ENCODE assay signal across 6 cellular contexts in the genomic region with DNA sequence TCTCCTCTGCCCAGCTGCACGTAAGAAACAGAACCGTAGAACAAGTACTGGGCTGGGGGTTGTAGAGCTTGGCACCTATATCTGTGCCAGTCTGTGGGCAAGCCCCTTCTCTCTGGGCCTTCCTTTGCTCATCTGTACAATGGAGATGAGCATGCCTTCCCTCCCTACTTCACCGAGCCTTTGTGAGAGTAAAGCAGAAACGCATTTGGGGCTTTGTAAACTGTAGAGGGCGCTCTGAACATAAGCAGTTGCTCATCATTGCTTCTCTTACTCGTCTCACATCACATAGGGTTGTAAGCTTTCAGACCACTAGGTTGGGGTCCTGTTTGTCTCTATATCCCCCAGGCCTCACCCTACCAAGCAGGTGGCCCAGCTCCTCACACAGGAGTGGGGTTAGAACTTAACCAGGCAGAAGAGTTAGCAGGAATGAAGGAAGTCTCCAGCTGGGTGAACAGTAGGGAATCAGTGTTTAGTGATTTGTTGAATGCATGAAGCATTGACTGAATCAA. TPM values are rescaled to one million over a fixed set of nuclear protein-coding genes. Genes with fewer than 3 reads are reported as not detected.
DNase-seq lines count a peak whose midpoint lies in the region; ATAC-seq, FAIRE-seq and TF ChIP-seq lines count a peak whose summit lies in the region.

No MANE protein-coding gene starts in this region.

- H3K4ac ChIP-seq in H1 (replicated peaks; ENCODE audit: insufficient read length, low read depth, low read length) = no peak overlapping the region

- peaks cover 22% of the 10 kb centered on the region for H3K27me3 Mint-ChIP-seq in MCF 10A (ENCODE audit: insufficient read depth, unreplicated experiment)

- no peak overlapping the region for H2AK5ac ChIP-seq in H1 (ENCODE audit: low read depth, low read length)

- H3K79me1 ChIP-seq in H1 (ENCODE audit: low read depth, low read length) = no peaks in the 10 kb centered on the region

- H3K9me3 Mint-ChIP-seq in MCF 10A (ENCODE audit: unreplicated experiment) = no peaks in the 10 kb centered on the region

- H3K23me2 ChIP-seq in H1 (ENCODE audit: low read depth, low read length) = peaks cover 2% of the 10 kb centered on the region; the same call in 1 of the 2 replicates

- no peaks in the 10 kb centered on the region for H4K20me1 ChIP-seq in H1 (replicated peaks in 1 of 2; ENCODE audit: control insufficient read depth in 1 of 2, insufficient read depth in 2 of 2, low read length in 2 of 2)

- H2AFZ ChIP-seq in H1 (ENCODE audit: low read length) = no peak overlapping the region

- no peak for TF ChIP-seq POLR2A in breast epithelium (IDR thresholded peaks at IDR 0.05)
- TF ChIP-seq POLR2A in H1 (IDR thresholded peaks at IDR 0.05; ENCODE audit: control extremely low read depth in 1 of 2, low read depth in 2 of 2, low read length in 2 of 2) = no peak

- no peak overlapping the region for H3K4me2 ChIP-seq in H1 (ENCODE audit: insufficient read depth in 1 of 2, low read depth in 2 of 2, low read length in 2 of 2)

- H3K27me3 ChIP-seq in breast epithelium (no peaks in the 10 kb centered on the region), H1 (replicated peaks in 1 of 4; ENCODE audit: control insufficient read depth in 3 of 4, extremely low read depth in 1 of 4, insufficient read depth in 3 of 4, low read length in 3 of 4) (peaks cover 0 to 18% (median 12%) of the 10 kb centered on the region in 4 experiments; a peak in 5 of 7 replicates)

- H3K9me3 ChIP-seq in breast epithelium (no peaks in the 10 kb centered on the region), H1 (ENCODE audit: insufficient read depth in 2 of 2, low read depth in 1 of 2, low read length in 1 of 2) (no peaks in the 10 kb centered on the region)

- no peak overlapping the region for H3K9ac ChIP-seq in H1 (replicated peaks in 1 of 4; ENCODE audit: extremely low read depth in 1 of 4, low read depth in 3 of 4, low read length in 3 of 4)

- no peak overlapping the region for H3K56ac ChIP-seq in H1 (replicated peaks; ENCODE audit: insufficient read length, low read depth, low read length)

- H3K36me3 Mint-ChIP-seq in MCF 10A (ENCODE audit: insufficient read depth, unreplicated experiment) = peaks cover 10% of the 10 kb centered on the region

- no peak for TF ChIP-seq EP300 in H1 (IDR thresholded peaks at IDR 0.05; ENCODE audit: borderline replicate concordance in 1 of 2, low read depth in 2 of 2, low read length in 2 of 2)

- BruUV-seq in MCF 10A (replicated peaks; lab: Mats Ljungman, UMichigan) = no TSS peak

- no peak overlapping the region for H3K4me3 Mint-ChIP-seq in MCF 10A (ENCODE audit: unreplicated experiment)

- no peak overlapping the region for H3K27ac Mint-ChIP-seq in MCF 10A (ENCODE audit: low read depth, unreplicated experiment)

- POLR2A ChIA-PET in MCF 10A (lab: Yijun Ruan, JAX) = interaction anchor here (0.6 kb wide), 1 partner anchor 53 kb away, joined by 3 read pairs; no protein-coding TSS in a partner anchor
- POLR2A ChIA-PET in H1 (lab: Charles Lee; ENCODE audit: partially characterized antibody) = interaction anchor here (0.6 to 1.6 kb wide), 9 partner anchors 9 to 210 kb away, joined by 3 to 6 read pairs (median 4); a partner anchor contains a TSS

- H4K8ac ChIP-seq in H1 (ENCODE audit: extremely low read depth, insufficient read depth, low read length) = no peak overlapping the region

- H3K27ac ChIP-seq in breast epithelium = no peak overlapping the region
- H3K27ac ChIP-seq in H1 (ENCODE audit: low read depth, low read length) = no peak overlapping the region

- FAIRE-seq in H1 (lab: Jason Lieb, UNC) = peak; percentile 48

- peak; percentile 33 for ATAC-seq in stimulated activated naive CD8-positive, alpha-beta T cell treated with anti-CD3 and anti-CD28 coated beads, Interleukin-15, Interleukin-2, amounts not matched to agents 100 U/mL and 50 U/mL, for 24 hours

- H3K4me1 ChIP-seq in breast epithelium (peaks cover 7 to 10% of the 10 kb centered on the region in 2 donors), H1 (replicated peaks in 1 of 4; ENCODE audit: control insufficient read depth in 3 of 4, insufficient read depth in 4 of 4, low read length in 3 of 4) (peaks cover 6 to 14% (median 11%) of the 10 kb centered on the region in 4 experiments)

- H3K23ac ChIP-seq in H1 (ENCODE audit: insufficient read length) = no peak overlapping the region

- no peak overlapping the region for H2BK5ac ChIP-seq in H1 (ENCODE audit: low read depth, low read length)

- H3K36me3 ChIP-seq in breast epithelium (no peaks in the 10 kb centered on the region), H1 (ENCODE audit: control insufficient read depth in 2 of 4, insufficient read depth in 4 of 4, low read length in 3 of 4) (no peaks in the 10 kb centered on the region; a peak in 1 of 8 replicates)

- H3K79me2 ChIP-seq in H1 (ENCODE audit: control insufficient read depth in 1 of 2, insufficient read depth in 2 of 2, low read length in 2 of 2) = no peaks in the 10 kb centered on the region

- no peak overlapping the region for H4K5ac ChIP-seq in H1 (ENCODE audit: insufficient read length, low read depth, low read length)

- TF ChIP-seq CTCF in MCF 10A (IDR thresholded peaks at IDR 0.05; ENCODE audit: unreplicated experiment) = peak; percentile 46
- TF ChIP-seq CTCF in breast epithelium (IDR thresholded peaks at IDR 0.05) = no peak
- peak in 2 of 3 experiments; percentile 89 to 93; a peak in 3 of 4 replicates for TF ChIP-seq CTCF in H1 (IDR thresholded peaks at IDR 0.05; ENCODE audit: control extremely low read depth in 1 of 3, insufficient read depth in 1 of 3, low read depth in 1 of 3, low read length in 3 of 3)

- CTCF ChIA-PET in MCF 10A (lab: Yijun Ruan, JAX) (interaction anchor here (0.6 to 3.9 kb wide), 12 partner anchors 9 to 564 kb away, joined by 3 to 15 read pairs (median 6); a partner anchor contains a TSS), H1 (lab: Charles Lee; ENCODE audit: partially characterized antibody) (interaction anchor here (0.5 to 23.0 kb wide), 30 partner anchors 10 to 399 kb away, joined by 3 to 412 read pairs (median 5); a partner anchor contains a TSS)

- H2BK20ac ChIP-seq in H1 (ENCODE audit: low read length) = no peak overlapping the region

- intact Hi-C loops in MCF 10A (cut with micrococcal nuclease) = loop anchor here (1.0 kb wide), 1 partner anchor 46 kb away; no protein-coding TSS in a partner anchor
- intact Hi-C loops in breast epithelium (cut with DNase I; ENCODE audit: low total_unique reads) = no loop called here

- no peak overlapping the region for H4K91ac ChIP-seq in H1 (replicated peaks; ENCODE audit: insufficient read length, low read length)

- no peak overlapping the region for H3K18ac ChIP-seq in H1 (ENCODE audit: extremely low read depth, low read length)

- peak; percentile 68 to 73 for TF ChIP-seq RAD21 in H1 (IDR thresholded peaks at IDR 0.05 in 1 of 2, conservative IDR thresholded peaks at IDR 0.05 in 1 of 2; ENCODE audit: low read depth in 2 of 2, low read length in 2 of 2)

- no peak overlapping the region for H2BK12ac ChIP-seq in H1 (ENCODE audit: low read depth, low read length)

- no peaks in the 10 kb centered on the region for H3K4me1 Mint-ChIP-seq in MCF 10A (ENCODE audit: insufficient read depth, unreplicated experiment)

- peak overlapping the region; percentile 61; the same call in 1 of the 2 replicates for H2BK15ac ChIP-seq in H1 (ENCODE audit: low read length)

- DNase-seq in MCF 10A (ENCODE audit: unreplicated experiment) (peak; percentile 68), breast epithelium (ENCODE audit: low spot score in 2 of 2) (no peak), NOMO-1 treated with DMSO at 0.1 percent for 48 hours (lab: John Stamatoyannopoulos, UW; ENCODE audit: unreplicated experiment) (peak; percentile 68), H1 (ENCODE audit: low read depth in 1 of 2, low spot score in 2 of 2) (peak in 1 of 2 experiments; percentile 66), T1000 (lab: John Stamatoyannopoulos, UW) (no peak)
- DNase-seq in stimulated activated naive CD8-positive, alpha-beta T cell treated with anti-CD3 and anti-CD28 coated beads, Interleukin-15, Interleukin-2, amounts not matched to agents 100 U/mL and 50 U/mL, for 24 hours = peak; percentile 46

- WGBS in H1 (ENCODE audit: extremely low coverage in 1 of 2, insufficient coverage in 1 of 2, insufficient read length in 1 of 2, insufficient replicate concordance in 2 of 2, low coverage in 1 of 2, low lambda C conversion rate in 2 of 2, missing lambda C conversion rate in 1 of 2), 2 experiments = 30% methylated on average over 6 of the region's 6 CpGs; no CpG with 5 or more reads in 1 of the 2 experiments

- H2BK120ac ChIP-seq in H1 (replicated peaks; ENCODE audit: low read depth, low read length) = no peak overlapping the region

- H3K4me3 ChIP-seq in breast epithelium (no peak overlapping the region), H1 (ENCODE audit: extremely low read depth in 1 of 4, insufficient read depth in 2 of 4, low read depth in 3 of 4, low read length in 4 of 4) (no peak overlapping the region)

- no peak overlapping the region for H3K14ac ChIP-seq in H1 (ENCODE audit: insufficient read length)

RNA-seq across cellular contexts. Expression of a gene that starts 15.1 kb away (rescaled TPM):
- total RNA-seq in MCF 10A (2022) (0.09 TPM in 1 of 2 replicates, not detected in the other), breast epithelium (under 1 TPM in 2 of 3 donors, not detected in 1; 0.16 to 0.98 TPM)
- 5.8 and 5.9 TPM in 2 replicates for total RNA-seq in H1 (2021; fragmentation: NEBNext Ultra II Directional; extraction: Animal tissue kit (Norgen Biotek cat#: 25700))
- polyA plus RNA-seq in H1 (2011; rRNA removed) = 5.2 and 5.7 TPM in 2 replicates
- 3.9 TPM for polyA plus RNA-seq in H1 (2011; cell fraction: cytosol; rRNA removed)
- 12.4 TPM for polyA plus RNA-seq in H1 (2011; cell fraction: nucleus; rRNA removed)
- polyA plus RNA-seq in H1 (2012, experiment 1 of 2) = 6.3 to 11.5 TPM (median 8.1 TPM) in 4 replicates
- 3.9 TPM for polyA plus RNA-seq in H1 (2012, experiment 2 of 2)
- polyA plus RNA-seq in H1 (2013, experiment 1 of 2) = 3.4 TPM
- 3.4 TPM for polyA plus RNA-seq in H1 (2013, experiment 2 of 2)
- polyA minus RNA-seq in H1 (2011; rRNA and poly(A)+ RNA removed) = 2.6 and 3.1 TPM in 2 replicates
- polyA minus RNA-seq in H1 (2011; cell fraction: cytosol; rRNA and poly(A)+ RNA removed) = 2.9 TPM
- 4.2 TPM for polyA minus RNA-seq in H1 (2011; cell fraction: nucleus; rRNA and poly(A)+ RNA removed)

RNA-seq across cellular contexts. Expression of a gene that starts 19.8 kb away (rescaled TPM):
- total RNA-seq in MCF 10A (2022) (9.9 and 11.2 TPM in 2 replicates), breast epithelium (10 to 100 TPM; 28.2 to 53.4 (median 30.5) TPM)
- total RNA-seq in H1 (2021; fragmentation: NEBNext Ultra II Directional; extraction: Animal tissue kit (Norgen Biotek cat#: 25700)) = 17.8 and 18.3 TPM in 2 replicates
- 121 and 154 TPM in 2 replicates for polyA plus RNA-seq in H1 (2011; rRNA removed)
- 49.3 TPM for polyA plus RNA-seq in H1 (2011; cell fraction: cytosol; rRNA removed)
- 74.7 TPM for polyA plus RNA-seq in H1 (2011; cell fraction: nucleus; rRNA removed)
- 14.5 to 28.8 TPM (median 21.8 TPM) in 4 replicates for polyA plus RNA-seq in H1 (2012, experiment 1 of 2)
- polyA plus RNA-seq in H1 (2012, experiment 2 of 2) = 16.0 TPM
- polyA plus RNA-seq in H1 (2013, experiment 1 of 2) = 17.4 TPM
- polyA plus RNA-seq in H1 (2013, experiment 2 of 2) = 17.7 TPM
- polyA minus RNA-seq in H1 (2011; rRNA and poly(A)+ RNA removed) = 63.4 and 70.8 TPM in 2 replicates
- 22.0 TPM for polyA minus RNA-seq in H1 (2011; cell fraction: cytosol; rRNA and poly(A)+ RNA removed)
- polyA minus RNA-seq in H1 (2011; cell fraction: nucleus; rRNA and poly(A)+ RNA removed) = 45.0 TPM

RNA-seq across cellular contexts. Expression of a gene that starts 35.6 kb away (rescaled TPM):
- total RNA-seq in MCF 10A (2022) = 33.4 and 34.8 TPM in 2 replicates
- total RNA-seq in breast epithelium = 10 to 100 TPM; 21.8 to 24.9 (median 22.7) TPM
- total RNA-seq in H1 (2021; fragmentation: NEBNext Ultra II Directional; extraction: Animal tissue kit (Norgen Biotek cat#: 25700)) = 13.1 and 14.1 TPM in 2 replicates
- 5.2 and 6.1 TPM in 2 replicates for polyA plus RNA-seq in H1 (2011; rRNA removed)
- 6.2 TPM for polyA plus RNA-seq in H1 (2011; cell fraction: cytosol; rRNA removed)
- polyA plus RNA-seq in H1 (2011; cell fraction: nucleus; rRNA removed) = 11.6 TPM
- 13.3 to 16.7 TPM (median 15.0 TPM) in 4 replicates for polyA plus RNA-seq in H1 (2012, experiment 1 of 2)
- polyA plus RNA-seq in H1 (2012, experiment 2 of 2) = 9.9 TPM
- polyA plus RNA-seq in H1 (2013, experiment 1 of 2) = 6.4 TPM
- polyA plus RNA-seq in H1 (2013, experiment 2 of 2) = 6.6 TPM
- 3.9 and 6.5 TPM in 2 replicates for polyA minus RNA-seq in H1 (2011; rRNA and poly(A)+ RNA removed)
- 7.4 TPM for polyA minus RNA-seq in H1 (2011; cell fraction: cytosol; rRNA and poly(A)+ RNA removed)
- polyA minus RNA-seq in H1 (2011; cell fraction: nucleus; rRNA and poly(A)+ RNA removed) = 6.0 TPM

RNA-seq across cellular contexts. Expression of a gene that starts 50.9 kb away (rescaled TPM):
- total RNA-seq in MCF 10A (2022) (not detected in 2 replicates), breast epithelium (1 to 10 TPM in 1 of 3 donors, under 1 TPM in 2; 0.33 to 2.6 (median 0.73) TPM)
- total RNA-seq in H1 (2021; fragmentation: NEBNext Ultra II Directional; extraction: Animal tissue kit (Norgen Biotek cat#: 25700)) = not detected in 2 replicates
- polyA plus RNA-seq in H1 (2011; rRNA removed) = 0.12 and 0.36 TPM in 2 replicates
- 0.18 TPM for polyA plus RNA-seq in H1 (2011; cell fraction: cytosol; rRNA removed)
- 0.27 TPM for polyA plus RNA-seq in H1 (2011; cell fraction: nucleus; rRNA removed)
- 0.31 to 0.65 TPM in 2 of 4 replicates, not detected in the others for polyA plus RNA-seq in H1 (2012, experiment 1 of 2)
- 0.43 TPM for polyA plus RNA-seq in H1 (2012, experiment 2 of 2)
- polyA plus RNA-seq in H1 (2013, experiment 1 of 2) = 0.36 TPM
- polyA plus RNA-seq in H1 (2013, experiment 2 of 2) = 0.33 TPM
- polyA minus RNA-seq in H1 (2011; rRNA and poly(A)+ RNA removed) = not detected in 2 replicates
- not detected for polyA minus RNA-seq in H1 (2011; cell fraction: cytosol; rRNA and poly(A)+ RNA removed)
- polyA minus RNA-seq in H1 (2011; cell fraction: nucleus; rRNA and poly(A)+ RNA removed) = not detected

RNA-seq across cellular contexts. Expression of a gene that starts 59.0 kb away (rescaled TPM):
- total RNA-seq in MCF 10A (2022) (588 and 717 TPM in 2 replicates), breast epithelium (10 to 100 TPM; 10.6 to 67.6 (median 48.5) TPM)
- 21.7 and 24.2 TPM in 2 replicates for total RNA-seq in H1 (2021; fragmentation: NEBNext Ultra II Directional; extraction: Animal tissue kit (Norgen Biotek cat#: 25700))
- 24.0 and 34.4 TPM in 2 replicates for polyA plus RNA-seq in H1 (2011; rRNA removed)
- polyA plus RNA-seq in H1 (2011; cell fraction: cytosol; rRNA removed) = 23.6 TPM
- polyA plus RNA-seq in H1 (2011; cell fraction: nucleus; rRNA removed) = 46.6 TPM
- polyA plus RNA-seq in H1 (2012, experiment 1 of 2) = 22.1 to 30.6 TPM (median 25.9 TPM) in 4 replicates
- polyA plus RNA-seq in H1 (2012, experiment 2 of 2) = 18.4 TPM
- polyA plus RNA-seq in H1 (2013, experiment 1 of 2) = 35.2 TPM
- polyA plus RNA-seq in H1 (2013, experiment 2 of 2) = 29.2 TPM
- 24.6 and 29.1 TPM in 2 replicates for polyA minus RNA-seq in H1 (2011; rRNA and poly(A)+ RNA removed)
- polyA minus RNA-seq in H1 (2011; cell fraction: cytosol; rRNA and poly(A)+ RNA removed) = 32.7 TPM
- polyA minus RNA-seq in H1 (2011; cell fraction: nucleus; rRNA and poly(A)+ RNA removed) = 31.4 TPM

Comparison
In these comparisons a context has a peak if more than half of its experiments do, and no peak if none do; other contexts are left out.
1. DNase-seq: peak in MCF 10A (single experiment), NOMO-1 treated with DMSO at 0.1 percent for 48 hours (single experiment) and stimulated activated naive CD8-positive, alpha-beta T cell treated with anti-CD3 and anti-CD28 coated beads, Interleukin-15, Interleukin-2, amounts not matched to agents 100 U/mL and 50 U/mL, for 24 hours (single experiment); none in breast epithelium (0 of 2) and T1000 (single experiment).
2. CTCF ChIP-seq: peak in MCF 10A (single experiment) and H1 (2 of 3); none in breast epithelium (0 of 3).